In the genomic region with DNA sequence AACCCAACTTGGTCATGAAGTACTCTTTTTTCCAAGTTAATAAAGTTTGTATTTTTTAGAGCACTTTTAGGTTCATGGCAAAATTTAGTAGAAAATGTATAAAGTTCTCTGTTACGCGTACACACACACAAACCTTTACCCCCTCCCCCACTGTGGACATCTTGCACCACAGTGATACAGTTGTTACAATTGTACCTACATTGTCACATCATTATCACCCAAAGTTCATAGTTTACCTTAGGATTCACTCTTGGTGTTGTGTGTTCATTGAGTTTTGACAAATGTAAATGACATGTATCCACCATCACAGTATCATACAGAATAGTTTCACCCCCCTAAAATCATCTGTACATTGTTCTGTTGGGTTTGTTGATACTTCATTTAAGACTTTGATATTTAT, we compare ENCODE assay signal across 22 cellular contexts.
"Had no signal": no experiment of that assay in that cellular context is flagged by ENCODE, and none has a peak within 500 bp of the region (broad histone marks: within the 10 kb centered on the region; RNA-seq: fewer than 3 reads in every experiment).

No MANE protein-coding gene starts in this region.

- H3K9me3 Mint-ChIP-seq: natural killer cell treated with Interleukin-12 subunit alpha and Interleukin-12 subunit beta and Interleukin-15 and Interleukin-18, amount 100 ng/mL, for 72 hours had no signal

- H3K4me2 ChIP-seq: hepatocyte had no signal

- H3K36me3 ChIP-seq: lower lobe of right lung, neutrophil, pancreas, sigmoid colon, tibial artery had no signal

- DNase-seq: dorsolateral prefrontal cortex; effector CD4-positive, alpha-beta T cell; kidney glomerular epithelial cell; left colon; left ventricle myocardium superior; lower lobe of right lung; pancreas; retina; sigmoid colon; stimulated activated CD4-positive, alpha-beta T cell treated with anti-CD3 and anti-CD28 coated beads, Interleukin-2, amount 100 ng/mL, for 24 hours; stimulated activated CD4-positive, alpha-beta T cell treated with anti-CD3 and anti-CD28 coated beads, Interleukin-4, amount 100 ng/mL, for 24 hours; stimulated activated naive CD8-positive, alpha-beta T cell treated with anti-CD3 and anti-CD28 coated beads, Interleukin-15, Interleukin-2, amounts not matched to agents 100 U/mL and 50 U/mL, for 24 hours; substantia nigra; testis; tibial artery had no signal

- H3K36me3 Mint-ChIP-seq: natural killer cell treated with Interleukin-12 subunit alpha and Interleukin-12 subunit beta and Interleukin-15 and Interleukin-18, amount 100 ng/mL, for 72 hours; stimulated activated memory B cell treated with anti-CD40 and anti-IgM and Interleukin-4, amounts not matched to agents 10 μg/mL and 1 μg/mL and 100 μg/mL, for 72 hours had no signal

- H3K4me3 ChIP-seq: dorsolateral prefrontal cortex, hepatocyte, lower lobe of right lung, pancreas, sigmoid colon, testis, tibial artery had no signal

- ATAC-seq: left colon; left ventricle myocardium superior; lower lobe of right lung; natural killer cell treated with Interleukin-12 subunit alpha and Interleukin-12 subunit beta and Interleukin-15 and Interleukin-18, amount 100 ng/mL, for 72 hours; pancreas; stimulated activated memory B cell treated with anti-CD40 and anti-IgM and Interleukin-4, amounts not matched to agents 10 μg/mL and 1 μg/mL and 100 μg/mL, for 72 hours; stimulated activated naive CD8-positive, alpha-beta T cell treated with anti-CD3 and anti-CD28 coated beads, Interleukin-15, Interleukin-2, amounts not matched to agents 100 U/mL and 50 U/mL, for 24 hours had no signal

- FAIRE-seq: colon had no signal

- H3K4me3 Mint-ChIP-seq: natural killer cell treated with Interleukin-12 subunit alpha and Interleukin-12 subunit beta and Interleukin-15 and Interleukin-18, amount 100 ng/mL, for 72 hours; neural crest cell; stimulated activated memory B cell treated with anti-CD40 and anti-IgM and Interleukin-4, amounts not matched to agents 10 μg/mL and 1 μg/mL and 100 μg/mL, for 72 hours; type B pancreatic cell had no signal

- H3K4me1 ChIP-seq: sigmoid colon had no signal

- H3K27ac ChIP-seq: dorsolateral prefrontal cortex, hepatocyte, lower lobe of right lung, neutrophil, pancreas, sigmoid colon, testis, tibial artery had no signal

- H2AFZ ChIP-seq: hepatocyte had no signal

- H3K9me3 ChIP-seq: lower lobe of right lung, neutrophil, pancreas, sigmoid colon, testis, tibial artery had no signal

- H3K27me3 ChIP-seq: dorsolateral prefrontal cortex, hepatocyte, neutrophil, pancreas, sigmoid colon, testis, tibial artery had no signal

- H3K4me1 Mint-ChIP-seq: stimulated activated memory B cell treated with anti-CD40 and anti-IgM and Interleukin-4, amounts not matched to agents 10 μg/mL and 1 μg/mL and 100 μg/mL, for 72 hours had no signal

- H3K27ac Mint-ChIP-seq: natural killer cell treated with Interleukin-12 subunit alpha and Interleukin-12 subunit beta and Interleukin-15 and Interleukin-18, amount 100 ng/mL, for 72 hours; stimulated activated memory B cell treated with anti-CD40 and anti-IgM and Interleukin-4, amounts not matched to agents 10 μg/mL and 1 μg/mL and 100 μg/mL, for 72 hours; type B pancreatic cell had no signal
